ENCODE assay signal across 10 cellular contexts in the genomic region with DNA sequence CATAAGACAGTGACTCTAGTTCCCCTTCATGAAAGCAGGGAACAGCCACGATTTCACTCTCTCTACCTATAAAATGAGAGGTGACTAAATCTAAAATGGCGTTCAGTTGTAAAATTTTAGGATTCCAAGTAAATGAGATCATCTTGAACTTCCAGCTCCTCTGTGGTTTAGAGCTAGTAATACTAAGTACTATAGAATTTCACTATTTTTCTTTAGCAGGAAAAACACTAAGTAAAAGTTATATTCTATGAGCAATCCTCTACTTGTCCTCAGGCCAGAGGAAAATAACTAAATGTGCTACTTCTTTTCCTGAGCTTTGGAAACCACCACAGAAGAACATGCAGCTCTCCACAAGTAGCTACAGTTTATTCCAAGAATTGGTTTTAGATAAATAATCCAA. TPM values are rescaled to one million over a fixed set of nuclear protein-coding genes. Genes with fewer than 3 reads are reported as not detected.
DNase-seq lines count a peak whose midpoint lies in the region; ATAC-seq and TF ChIP-seq lines count a peak whose summit lies in the region.
"Had no signal": no experiment of that assay in that cellular context is flagged by ENCODE, and none has a peak within 500 bp of the region (broad histone marks: within the 10 kb centered on the region; RNA-seq: fewer than 3 reads in every experiment).

No MANE protein-coding gene starts in this region.

- peaks cover 0 to 34% (median 0%) of the 10 kb centered on the region in 3 donors for H3K4me1 ChIP-seq in esophagus squamous epithelium

- TF ChIP-seq CTCF in esophagus squamous epithelium (IDR thresholded peaks at IDR 0.05) (no peak), retinal pigment epithelial cell (conservative IDR thresholded peaks at IDR 0.05; ENCODE audit: low read depth, low read length) (no peak)

- peak overlapping the region in 3 of 4 donors; percentile 36 to 63 (median 36) for H3K27ac ChIP-seq in esophagus squamous epithelium

- 56 to 60% methylated on average over 2 of the region's 2 CpGs for WGBS in esophagus squamous epithelium, 2 donors

- ATAC-seq in GM18868 (IDR thresholded peaks at IDR 0.05; ENCODE audit: unreplicated experiment): no peak
- ATAC-seq: K562 had no signal

- no peaks in the 10 kb centered on the region for H3K27me3 ChIP-seq in esophagus squamous epithelium

- no peaks in the 10 kb centered on the region for H3K9me3 ChIP-seq in esophagus squamous epithelium

- in situ Hi-C loops in Caki2 (cut with HindIII; ENCODE audit: low pct_unique_long_range_greater_than_20kb, low sequenced_read_pairs): no loop called here

- intact Hi-C loops in esophagus squamous epithelium (cut with DNase I): no loop called here

- no peak overlapping the region for H3K4me3 ChIP-seq in esophagus squamous epithelium
- H3K4me3 ChIP-seq in retinal pigment epithelial cell (ENCODE audit: low read length): no peak overlapping the region
- H3K4me3 ChIP-seq: K562 had no signal

- DNase-seq in Caki2 (ENCODE audit: low read depth) (peak; percentile 65), RKO (ENCODE audit: low spot score) (peak; percentile 75), esophagus squamous epithelium (lab: John Stamatoyannopoulos, UW) (no peak), retinal pigment epithelial cell (ENCODE audit: low read depth) (peak; percentile 35), Ammon's horn (ENCODE audit: low spot score) (no peak), retina (no peak), D341Med (ENCODE audit: low spot score) (no peak)
- DNase-seq: DMS79 had no signal

- TF ChIP-seq POLR2A in esophagus squamous epithelium (IDR thresholded peaks at IDR 0.05): no peak

- peaks cover 0 to 61% (median under 1%) of the 10 kb centered on the region in 3 donors for H3K36me3 ChIP-seq in esophagus squamous epithelium

RNA-seq across cellular contexts. Expression of a gene that starts 55.6 kb away (rescaled TPM):
- 7.0 and 11.0 TPM in 2 replicates for total RNA-seq in Caki2 (2014; rRNA removed; shearing (Covaris generic); ENCODE audit: low replicate concordance)
- 10 to 100 TPM; 12.2 to 36.8 (median 24.5) TPM for total RNA-seq in esophagus squamous epithelium

Comparison
In these comparisons a context has a peak if more than half of its experiments do, and no peak if none do; other contexts are left out.
1. DNase-seq: peak in Caki2 (single experiment), RKO (single experiment) and retinal pigment epithelial cell (single experiment); none in esophagus squamous epithelium (single experiment), Ammon's horn (single experiment), retina (single experiment) and D341Med (single experiment).